Comparison of ENCODE assay signal across 1 cellular context in genomic region chr2:153871231-153872221, GRCh38.
TF ChIP-seq lines count a peak whose summit lies in the region.

TSS of gene GALNT13 (plus strand) at chr2:153871922.

TF ChIP-seq in HepG2, 621 proteins besides CTCF, POLR2A, EP300 and RAD21 (continued from another document and continues in another):
- TF ChIP-seq ZNF687 (CRISPR knock-in tag; IDR thresholded peaks at IDR 0.05) (peak; percentile 55), KDM5A (IDR thresholded peaks at IDR 0.05; ENCODE audit: borderline replicate concordance, low read length) (no peak), TFDP2 (CRISPR knock-in tag; IDR thresholded peaks at IDR 0.05) (peak; percentile 31; the same call in 1 of the 2 replicates), FOXP1 (IDR thresholded peaks at IDR 0.05) (no peak), FOXP1 (CRISPR knock-in tag; IDR thresholded peaks at IDR 0.05) (no peak), ZNF790 (CRISPR knock-in tag; IDR thresholded peaks at IDR 0.05; ENCODE audit: borderline replicate concordance) (no peak), POLR2G (IDR thresholded peaks at IDR 0.05; ENCODE audit: low read depth, low read length) (no peak), ZNF552 (CRISPR knock-in tag; IDR thresholded peaks at IDR 0.05; ENCODE audit: borderline replicate concordance) (no peak), HNRNPL (IDR thresholded peaks at IDR 0.05; ENCODE audit: low read depth, low read length) (no peak), PREB (CRISPR knock-in tag; IDR thresholded peaks at IDR 0.05) (no peak), KLF11 (CRISPR knock-in tag; IDR thresholded peaks at IDR 0.05) (no peak), USF2 (IDR thresholded peaks at IDR 0.05; ENCODE audit: low read depth, low read length) (no peak), USF2 (CRISPR knock-in tag; IDR thresholded peaks at IDR 0.05; ENCODE audit: borderline replicate concordance) (no peak), ZNF749 (CRISPR knock-in tag; IDR thresholded peaks at IDR 0.05; ENCODE audit: borderline replicate concordance) (no peak), ZNF710 (CRISPR knock-in tag; IDR thresholded peaks at IDR 0.05; ENCODE audit: borderline replicate concordance) (no peak), ZNF878 (CRISPR knock-in tag; IDR thresholded peaks at IDR 0.05) (no peak), U2AF1 (optimal IDR thresholded peaks at IDR 0.05; ENCODE audit: low read depth, low read length) (no peak), HNF4A (CRISPR knock-in tag; IDR thresholded peaks at IDR 0.05) (no peak), POGZ (CRISPR knock-in tag; IDR thresholded peaks at IDR 0.05) (peak; percentile 48), ZNF264 (CRISPR knock-in tag; IDR thresholded peaks at IDR 0.05) (no peak), ZNF879 (CRISPR knock-in tag; IDR thresholded peaks at IDR 0.05) (no peak), MXD1 (CRISPR knock-in tag; IDR thresholded peaks at IDR 0.05) (no peak), DZIP1 (CRISPR knock-in tag; IDR thresholded peaks at IDR 0.05) (no peak), ZZZ3 (CRISPR knock-in tag; IDR thresholded peaks at IDR 0.05; ENCODE audit: borderline replicate concordance) (no peak), SNAI1 (CRISPR knock-in tag; IDR thresholded peaks at IDR 0.05; ENCODE audit: borderline replicate concordance) (no peak), NFE2L2 (IDR thresholded peaks at IDR 0.05; ENCODE audit: low read length) (no peak), ZNF576 (CRISPR knock-in tag; IDR thresholded peaks at IDR 0.05) (no peak), ZNF781 (CRISPR knock-in tag; IDR thresholded peaks at IDR 0.05; ENCODE audit: borderline replicate concordance, not compliant biosample characterization) (no peak), HMGXB4 (CRISPR knock-in tag; IDR thresholded peaks at IDR 0.05; ENCODE audit: borderline replicate concordance in 1 of 2, low read depth in 1 of 2) (no peak), ZNF318 (CRISPR knock-in tag; IDR thresholded peaks at IDR 0.05) (no peak), KAT2B (IDR thresholded peaks at IDR 0.05; ENCODE audit: borderline replicate concordance, low read depth, low read length) (no peak)
